Comparison of ENCODE assay signal across 8 cellular contexts in genomic region chr14:97219356-97220017, GRCh38.
A peak's percentile ranks its signal among the peaks of the same experiment; 100 is the strongest.
DNase-seq lines count a peak whose midpoint lies in the region; ATAC-seq and TF ChIP-seq lines count a peak whose summit lies in the region.

No MANE protein-coding gene starts in this region.

- H3K4me3 ChIP-seq in left ventricle myocardium inferior, result peak overlapping the region; percentile 57
- H3K4me3 ChIP-seq in lower lobe of right lung, result peak overlapping the region; percentile 37
- peak overlapping the region; percentile 58 for H3K4me3 ChIP-seq in thymus (ENCODE audit: low read length)
- H3K4me3 ChIP-seq in thyroid gland (replicated peaks in 1 of 3), result peak overlapping the region in 1 of 3 donors; percentile 25

- peaks cover 2% of the 10 kb centered on the region for H3K36me3 Mint-ChIP-seq in activated naive CD8-positive, alpha-beta T cell treated with anti-CD3 and anti-CD28 coated beads, Interleukin-2, amount 10 ng/mL, durations not matched to agents 7 days and 5 days

- H3K27ac ChIP-seq in left ventricle myocardium inferior (replicated peaks) (no peak overlapping the region), lower lobe of right lung (no peak overlapping the region), thymus (ENCODE audit: low read depth) (no peak overlapping the region), thyroid gland (no peak overlapping the region)

- peaks cover 72% of the 10 kb centered on the region for H3K27me3 ChIP-seq in left ventricle myocardium inferior (ENCODE audit: low read depth)
- peaks cover 34% of the 10 kb centered on the region for H3K27me3 ChIP-seq in lower lobe of right lung (ENCODE audit: low read depth)
- H3K27me3 ChIP-seq in thymus (ENCODE audit: control insufficient read depth, insufficient read depth), result peaks cover 2% of the 10 kb centered on the region
- no peaks in the 10 kb centered on the region for H3K27me3 ChIP-seq in thyroid gland

- TF ChIP-seq CTCF in left ventricle myocardium inferior (IDR thresholded peaks at IDR 0.05; ENCODE audit: borderline replicate concordance) (no peak), lower lobe of right lung (IDR thresholded peaks at IDR 0.05) (no peak), thyroid gland (IDR thresholded peaks at IDR 0.05) (no peak)

- H3K36me3 ChIP-seq in left ventricle myocardium inferior (no peaks in the 10 kb centered on the region), lower lobe of right lung (no peaks in the 10 kb centered on the region), thymus (ENCODE audit: control insufficient read depth, insufficient read depth) (no peaks in the 10 kb centered on the region), thyroid gland (no peaks in the 10 kb centered on the region)

- H3K4me1 ChIP-seq in left ventricle myocardium inferior (peaks cover 14% of the 10 kb centered on the region), lower lobe of right lung (peaks cover 10% of the 10 kb centered on the region), thymus (ENCODE audit: control insufficient read depth, insufficient read depth, low read length) (peaks cover 12% of the 10 kb centered on the region), thyroid gland (peaks cover 8 to 12% of the 10 kb centered on the region in 2 donors)

- ATAC-seq in Right ventricle myocardium inferior (no peak), lower lobe of right lung (no peak), GM21737 (IDR thresholded peaks at IDR 0.05; ENCODE audit: unreplicated experiment) (no peak), HG02981 (IDR thresholded peaks at IDR 0.05; ENCODE audit: unreplicated experiment) (no peak)
- peak; percentile 47 for ATAC-seq in activated naive CD8-positive, alpha-beta T cell treated with anti-CD3 and anti-CD28 coated beads, Interleukin-2, amount 10 ng/mL, durations not matched to agents 7 days and 5 days (ENCODE audit: low read depth)

- intact Hi-C loops in left ventricle myocardium inferior (cut with micrococcal nuclease) (no loop called here), Right ventricle myocardium inferior (cut with DNase I) (no loop called here), lower lobe of right lung (cut with DNase I) (no loop called here), thyroid gland (cut with DNase I) (no loop called here)

- no peak for TF ChIP-seq POLR2A in thyroid gland (IDR thresholded peaks at IDR 0.05)

- POLR2A ChIA-PET in activated naive CD8-positive, alpha-beta T cell treated with anti-CD3 and anti-CD28 coated beads, Interleukin-2, amount 10 ng/mL, durations not matched to agents 7 days and 5 days (lab: Charles Lee), result interaction anchor here (0.7 kb wide), 2 partner anchors 400 to 1089 kb away, joined by 3 to 4 read pairs; no protein-coding TSS in a partner anchor

- H3K9me3 ChIP-seq in left ventricle myocardium inferior (replicated peaks), result no peaks in the 10 kb centered on the region
- H3K9me3 ChIP-seq in lower lobe of right lung, result no peaks in the 10 kb centered on the region
- no peaks in the 10 kb centered on the region for H3K9me3 ChIP-seq in thymus (ENCODE audit: control insufficient read depth)
- H3K9me3 ChIP-seq in thyroid gland, result no peaks in the 10 kb centered on the region

- H3K9me3 Mint-ChIP-seq in activated naive CD8-positive, alpha-beta T cell treated with anti-CD3 and anti-CD28 coated beads, Interleukin-2, amount 10 ng/mL, durations not matched to agents 7 days and 5 days, result no peaks in the 10 kb centered on the region

- H3K4me3 Mint-ChIP-seq in activated naive CD8-positive, alpha-beta T cell treated with anti-CD3 and anti-CD28 coated beads, Interleukin-2, amount 10 ng/mL, durations not matched to agents 7 days and 5 days, result peak overlapping the region; percentile 80

- H3K4me1 Mint-ChIP-seq in activated naive CD8-positive, alpha-beta T cell treated with anti-CD3 and anti-CD28 coated beads, Interleukin-2, amount 10 ng/mL, durations not matched to agents 7 days and 5 days, result peaks cover 14% of the 10 kb centered on the region

- peak overlapping the region; percentile 62 for H3K27ac Mint-ChIP-seq in activated naive CD8-positive, alpha-beta T cell treated with anti-CD3 and anti-CD28 coated beads, Interleukin-2, amount 10 ng/mL, durations not matched to agents 7 days and 5 days

- no peak for DNase-seq in left ventricle myocardium inferior
- DNase-seq in Right ventricle myocardium inferior (ENCODE audit: missing footprints), result no peak
- peak; percentile 42 for DNase-seq in activated naive CD8-positive, alpha-beta T cell treated with anti-CD3 and anti-CD28 coated beads, Interleukin-2, amount 10 ng/mL, durations not matched to agents 7 days and 5 days
- no peak for DNase-seq in lower lobe of right lung
- no peak for DNase-seq in thyroid gland

- 9% methylated on average over 35 of the region's 35 CpGs for WGBS in thymus
- WGBS in thyroid gland, 2 donors, result 9 to 11% methylated on average over 35 of the region's 35 CpGs

- peaks cover 49% of the 10 kb centered on the region for H3K27me3 Mint-ChIP-seq in activated naive CD8-positive, alpha-beta T cell treated with anti-CD3 and anti-CD28 coated beads, Interleukin-2, amount 10 ng/mL, durations not matched to agents 7 days and 5 days
